Comparison of ENCODE assay signal across 8 cellular contexts in genomic region chr19:36054733-36055686, GRCh38. TPM values are rescaled to one million over a fixed set of nuclear protein-coding genes. Genes with fewer than 3 reads are reported as not detected.
DNase-seq lines count a peak whose midpoint lies in the region; ATAC-seq and TF ChIP-seq lines count a peak whose summit lies in the region.

WDR62 (plus strand) TSS chr19:36054897; CDS start chr19:36054972, 75 bp downstream.

- peak within 1 kb of the TSS; percentile 22 for H3K9ac ChIP-seq in parathyroid adenoma

- H3K27me3 ChIP-seq in parathyroid adenoma (ENCODE audit: control insufficient read depth, insufficient read depth, low read length) (no peaks in the 10 kb centered on the region), upper lobe of left lung (no peaks in the 10 kb centered on the region)

- no peaks in the 10 kb centered on the region for H3K79me2 ChIP-seq in parathyroid adenoma

- H3K4me2 ChIP-seq in parathyroid adenoma (ENCODE audit: low read length): peak within 1 kb of the TSS; percentile 99

- intact Hi-C loops in head of caudate nucleus (cut with DNase I): loop anchor here (2.0 to 10.0 kb wide), 3 partner anchors 60 to 430 kb away; partner anchors contain the start of genes POLR2I, SDHAF1, TBCB and ZNF566

- WGBS in upper lobe of left lung, 2 donors: 1 to 2% methylated on average over 19 to 74 of the region's 76 CpGs

- TF ChIP-seq EP300 in upper lobe of left lung (IDR thresholded peaks at IDR 0.05): no peak

- H3K27ac ChIP-seq in parathyroid adenoma: peak within 1 kb of the TSS; percentile 86
- peak within 1 kb of the TSS; percentile 92 to 98 (median 94) for H3K27ac ChIP-seq in upper lobe of left lung

- DNase-seq in NCI-H1105 (lab: John Stamatoyannopoulos, UW) (peak; percentile 87), head of caudate nucleus (peak; percentile 89 to 97 (median 94)), upper lobe of left lung (peak; percentile 91 to 99)
- peak; percentile 96 for DNase-seq in activated naive CD4-positive, alpha-beta T cell treated with anti-CD3 and anti-CD28 coated beads, Interleukin-2, amount 50 U/mL, for 16 hours

- ATAC-seq in HG02623 (IDR thresholded peaks at IDR 0.05; ENCODE audit: unreplicated experiment) (peak; percentile 72), SK-N-SH treated with all-trans-retinoic acid at 6 μM for 48 hours (peak; percentile 88), upper lobe of left lung (ENCODE audit: low FRiP score in 2 of 2) (peak; percentile 95)

- H3K4me1 ChIP-seq in parathyroid adenoma (no peaks in the 10 kb centered on the region), upper lobe of left lung (peaks cover 7 to 20% (median 14%) of the 10 kb centered on the region in 4 donors)

- TF ChIP-seq POLR2A in GM10847 (IDR thresholded peaks at IDR 0.05; ENCODE audit: extremely low read depth, insufficient read length) (peak; percentile 50), upper lobe of left lung (IDR thresholded peaks at IDR 0.05) (peak in 1 of 4 donors; percentile 32)

- H3K36me3 ChIP-seq in parathyroid adenoma (ENCODE audit: control insufficient read depth, insufficient read depth, low read length) (no peaks in the 10 kb centered on the region), upper lobe of left lung (no peaks in the 10 kb centered on the region)

- H3K9me3 ChIP-seq in parathyroid adenoma (ENCODE audit: control insufficient read depth, low read length): no peaks in the 10 kb centered on the region
- no peaks in the 10 kb centered on the region for H3K9me3 ChIP-seq in upper lobe of left lung

- H2AFZ ChIP-seq in parathyroid adenoma: peak within 1 kb of the TSS; percentile 95

- TF ChIP-seq CTCF in parathyroid adenoma (IDR thresholded peaks at IDR 0.05) (no peak), upper lobe of left lung (IDR thresholded peaks at IDR 0.05) (peak in 1 of 6 experiments; percentile 6)

- H3K4me3 ChIP-seq in parathyroid adenoma (ENCODE audit: low read depth, low read length) (peak within 1 kb of the TSS; percentile 64), upper lobe of left lung (peak within 1 kb of the TSS; percentile 59 to 86 (median 80))

TF ChIP-seq in SK-N-SH treated with all-trans-retinoic acid at 6 μM for 48 hours, 23 proteins besides CTCF, POLR2A, EP300 and RAD21:
- TF ChIP-seq TCF4 (CRISPR knock-in tag; IDR thresholded peaks at IDR 0.05; ENCODE audit: borderline replicate concordance): no peak
- no peak for TF ChIP-seq TSHZ2 (CRISPR knock-in tag; IDR thresholded peaks at IDR 0.05)
- TF ChIP-seq RARB (CRISPR knock-in tag; IDR thresholded peaks at IDR 0.05): no peak
- no peak for TF ChIP-seq ZC3H10 (CRISPR knock-in tag; IDR thresholded peaks at IDR 0.05)
- no peak for TF ChIP-seq PPARA (CRISPR knock-in tag; IDR thresholded peaks at IDR 0.05; ENCODE audit: borderline replicate concordance)
- no peak for TF ChIP-seq CREB5 (CRISPR knock-in tag; IDR thresholded peaks at IDR 0.05; ENCODE audit: low read depth)
- no peak for TF ChIP-seq ZFP30 (CRISPR knock-in tag; IDR thresholded peaks at IDR 0.05)
- no peak for TF ChIP-seq OSR1 (CRISPR knock-in tag; IDR thresholded peaks at IDR 0.05)
- TF ChIP-seq ESRRG (CRISPR knock-in tag; IDR thresholded peaks at IDR 0.05): no peak
- no peak for TF ChIP-seq SNAI2 (CRISPR knock-in tag; IDR thresholded peaks at IDR 0.05)
- TF ChIP-seq GLIS3 (CRISPR knock-in tag; IDR thresholded peaks at IDR 0.05): no peak
- TF ChIP-seq ZFP3 (CRISPR knock-in tag; IDR thresholded peaks at IDR 0.05): no peak
- no peak for TF ChIP-seq ARNTL (CRISPR knock-in tag; IDR thresholded peaks at IDR 0.05; ENCODE audit: borderline replicate concordance, low read depth)
- TF ChIP-seq PATZ1 (CRISPR knock-in tag; IDR thresholded peaks at IDR 0.05; ENCODE audit: borderline replicate concordance): no peak
- no peak for TF ChIP-seq CSDC2 (CRISPR knock-in tag; IDR thresholded peaks at IDR 0.05)
- no peak for TF ChIP-seq ZNF70 (CRISPR knock-in tag; IDR thresholded peaks at IDR 0.05)
- TF ChIP-seq ZNF8 (CRISPR knock-in tag; IDR thresholded peaks at IDR 0.05): no peak
- TF ChIP-seq ZNF565 (CRISPR knock-in tag; conservative IDR thresholded peaks at IDR 0.05; ENCODE audit: low read depth): no peak
TF ChIP-seq in SK-N-SH treated with all-trans-retinoic acid at 6 μM for 48 hours: peak in this region for 0.

RNA-seq across cellular contexts. Expression of gene WDR62, which starts in this region (rescaled TPM):
- total RNA-seq in upper lobe of left lung: 1 to 10 TPM in 5 of 6 donors, under 1 TPM in 1; 1.00 to 7.6 (median 2.4) TPM

Comparison
In these comparisons a context has a peak if more than half of its experiments do, and no peak if none do; other contexts are left out.
1. Peak in every context shown above with its lines: DNase-seq, ATAC-seq, H3K4me3 ChIP-seq and H3K27ac ChIP-seq.